2 cellular contexts compared by ENCODE assay signal in genomic region chr4:2755821-2756690, GRCh38.
A peak's percentile ranks its signal among the peaks of the same experiment; 100 is the strongest.
TF ChIP-seq lines count a peak whose summit lies in the region.

TNIP2 (minus strand) TSS chr4:2756336; CDS start chr4:2756289, 47 bp downstream.

TF ChIP-seq in HCT116, 20 proteins besides CTCF, POLR2A, EP300 and RAD21:
- peak; percentile 3 for TF ChIP-seq YY1 (IDR thresholded peaks at IDR 0.05; ENCODE audit: extremely low read depth, insufficient replicate concordance, low read depth, low read length)
- TF ChIP-seq ATF3 (IDR thresholded peaks at IDR 0.05) = no peak
- TF ChIP-seq POLR2AphosphoS5 (IDR thresholded peaks at IDR 0.05; ENCODE audit: low read depth, low read length) = peak; percentile 82
- peak; percentile 92; the same call in 1 of the 2 replicates for TF ChIP-seq ZFX (IDR thresholded peaks at IDR 0.05)

TF ChIP-seq in GM12878, 131 proteins besides CTCF, POLR2A, EP300 and RAD21 (continues in another document):
- TF ChIP-seq CEBPZ (IDR thresholded peaks at IDR 0.05; ENCODE audit: low read depth, low read length) = no peak
- TF ChIP-seq, protein P1, sequence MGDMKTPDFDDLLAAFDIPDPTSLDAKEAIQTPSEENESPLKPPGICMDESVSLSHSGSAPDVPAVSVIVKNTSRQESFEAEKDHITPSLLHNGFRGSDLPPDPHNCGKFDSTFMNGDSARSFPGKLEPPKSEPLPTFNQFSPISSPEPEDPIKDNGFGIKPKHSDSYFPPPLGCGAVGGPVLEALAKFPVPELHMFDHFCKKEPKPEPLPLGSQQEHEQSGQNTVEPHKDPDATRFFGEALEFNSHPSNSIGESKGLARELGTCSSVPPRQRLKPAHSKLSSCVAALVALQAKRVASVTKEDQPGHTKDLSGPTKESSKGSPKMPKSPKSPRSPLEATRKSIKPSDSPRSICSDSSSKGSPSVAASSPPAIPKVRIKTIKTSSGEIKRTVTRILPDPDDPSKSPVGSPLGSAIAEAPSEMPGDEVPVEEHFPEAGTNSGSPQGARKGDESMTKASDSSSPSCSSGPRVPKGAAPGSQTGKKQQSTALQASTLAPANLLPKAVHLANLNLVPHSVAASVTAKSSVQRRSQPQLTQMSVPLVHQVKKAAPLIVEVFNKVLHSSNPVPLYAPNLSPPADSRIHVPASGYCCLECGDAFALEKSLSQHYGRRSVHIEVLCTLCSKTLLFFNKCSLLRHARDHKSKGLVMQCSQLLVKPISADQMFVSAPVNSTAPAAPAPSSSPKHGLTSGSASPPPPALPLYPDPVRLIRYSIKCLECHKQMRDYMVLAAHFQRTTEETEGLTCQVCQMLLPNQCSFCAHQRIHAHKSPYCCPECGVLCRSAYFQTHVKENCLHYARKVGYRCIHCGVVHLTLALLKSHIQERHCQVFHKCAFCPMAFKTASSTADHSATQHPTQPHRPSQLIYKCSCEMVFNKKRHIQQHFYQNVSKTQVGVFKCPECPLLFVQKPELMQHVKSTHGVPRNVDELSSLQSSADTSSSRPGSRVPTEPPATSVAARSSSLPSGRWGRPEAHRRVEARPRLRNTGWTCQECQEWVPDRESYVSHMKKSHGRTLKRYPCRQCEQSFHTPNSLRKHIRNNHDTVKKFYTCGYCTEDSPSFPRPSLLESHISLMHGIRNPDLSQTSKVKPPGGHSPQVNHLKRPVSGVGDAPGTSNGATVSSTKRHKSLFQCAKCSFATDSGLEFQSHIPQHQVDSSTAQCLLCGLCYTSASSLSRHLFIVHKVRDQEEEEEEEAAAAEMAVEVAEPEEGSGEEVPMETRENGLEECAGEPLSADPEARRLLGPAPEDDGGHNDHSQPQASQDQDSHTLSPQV (IDR thresholded peaks at IDR 0.05) = 0 out of 2 replicates have a peak, but pooled peaks have one; percentile 50
- TF ChIP-seq YY1 (IDR thresholded peaks at IDR 0.05; ENCODE audit: low read depth, low read length) = 0 out of 2 replicates have a peak, but pooled peaks have one; percentile 17
- TF ChIP-seq EGR1 (IDR thresholded peaks at IDR 0.05; ENCODE audit: borderline replicate concordance in 1 of 2, low read depth in 2 of 2, low read length in 2 of 2) = peak in 1 of 2 experiments; percentile 26; a peak in 1 of 3 replicates
- TF ChIP-seq ZNF274 (IDR thresholded peaks at IDR 0.05; ENCODE audit: insufficient read depth, insufficient read length) = no peak
- no peak for TF ChIP-seq CBX3 (IDR thresholded peaks at IDR 0.05; ENCODE audit: borderline replicate concordance, low read depth)
- TF ChIP-seq MYC (IDR thresholded peaks at IDR 0.05; ENCODE audit: insufficient read depth, insufficient read length, insufficient replicate concordance, low read length, severe bottlenecking) = no peak
- TF ChIP-seq RELA (IDR thresholded peaks at IDR 0.05; ENCODE audit: borderline replicate concordance, partially characterized antibody) = no peak
- TF ChIP-seq CBX5 (IDR thresholded peaks at IDR 0.05; ENCODE audit: low read depth) = no peak
- TF ChIP-seq SIN3A (IDR thresholded peaks at IDR 0.05; ENCODE audit: low read depth, low read length) = 0 out of 2 replicates have a peak, but pooled peaks have one; percentile 25
- TF ChIP-seq, protein P2, sequence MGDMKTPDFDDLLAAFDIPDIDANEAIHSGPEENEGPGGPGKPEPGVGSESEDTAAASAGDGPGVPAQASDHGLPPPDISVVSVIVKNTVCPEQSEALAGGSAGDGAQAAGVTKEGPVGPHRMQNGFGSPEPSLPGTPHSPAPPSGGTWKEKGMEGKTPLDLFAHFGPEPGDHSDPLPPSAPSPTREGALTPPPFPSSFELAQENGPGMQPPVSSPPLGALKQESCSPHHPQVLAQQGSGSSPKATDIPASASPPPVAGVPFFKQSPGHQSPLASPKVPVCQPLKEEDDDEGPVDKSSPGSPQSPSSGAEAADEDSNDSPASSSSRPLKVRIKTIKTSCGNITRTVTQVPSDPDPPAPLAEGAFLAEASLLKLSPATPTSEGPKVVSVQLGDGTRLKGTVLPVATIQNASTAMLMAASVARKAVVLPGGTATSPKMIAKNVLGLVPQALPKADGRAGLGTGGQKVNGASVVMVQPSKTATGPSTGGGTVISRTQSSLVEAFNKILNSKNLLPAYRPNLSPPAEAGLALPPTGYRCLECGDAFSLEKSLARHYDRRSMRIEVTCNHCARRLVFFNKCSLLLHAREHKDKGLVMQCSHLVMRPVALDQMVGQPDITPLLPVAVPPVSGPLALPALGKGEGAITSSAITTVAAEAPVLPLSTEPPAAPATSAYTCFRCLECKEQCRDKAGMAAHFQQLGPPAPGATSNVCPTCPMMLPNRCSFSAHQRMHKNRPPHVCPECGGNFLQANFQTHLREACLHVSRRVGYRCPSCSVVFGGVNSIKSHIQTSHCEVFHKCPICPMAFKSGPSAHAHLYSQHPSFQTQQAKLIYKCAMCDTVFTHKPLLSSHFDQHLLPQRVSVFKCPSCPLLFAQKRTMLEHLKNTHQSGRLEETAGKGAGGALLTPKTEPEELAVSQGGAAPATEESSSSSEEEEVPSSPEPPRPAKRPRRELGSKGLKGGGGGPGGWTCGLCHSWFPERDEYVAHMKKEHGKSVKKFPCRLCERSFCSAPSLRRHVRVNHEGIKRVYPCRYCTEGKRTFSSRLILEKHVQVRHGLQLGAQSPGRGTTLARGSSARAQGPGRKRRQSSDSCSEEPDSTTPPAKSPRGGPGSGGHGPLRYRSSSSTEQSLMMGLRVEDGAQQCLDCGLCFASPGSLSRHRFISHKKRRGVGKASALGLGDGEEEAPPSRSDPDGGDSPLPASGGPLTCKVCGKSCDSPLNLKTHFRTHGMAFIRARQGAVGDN (IDR thresholded peaks at IDR 0.05) = peak; percentile 79
- peak; percentile 52; the same call in 1 of the 2 replicates for TF ChIP-seq MXI1 (IDR thresholded peaks at IDR 0.05; ENCODE audit: low read depth, low read length)
- TF ChIP-seq ETV6 (conservative IDR thresholded peaks at IDR 0.05 in 1 of 2, IDR thresholded peaks at IDR 0.05 in 1 of 2; ENCODE audit: borderline replicate concordance in 1 of 2, low read depth in 1 of 2) = peak in 1 of 2 experiments; percentile 74; a peak in 3 of 4 replicates
- TF ChIP-seq NFIC (IDR thresholded peaks at IDR 0.05; ENCODE audit: low read depth, low read length) = no peak
- TF ChIP-seq RUNX3 (IDR thresholded peaks at IDR 0.05; ENCODE audit: low read length) = no peak
- TF ChIP-seq NR2F1 (conservative IDR thresholded peaks at IDR 0.05) = peak; percentile 73
- TF ChIP-seq EZH2 (IDR thresholded peaks at IDR 0.05; ENCODE audit: borderline replicate concordance, control insufficient read depth, low read depth, low read length) = no peak
- TF ChIP-seq ZNF622 (IDR thresholded peaks at IDR 0.05) = no peak
- TF ChIP-seq, protein P3, sequence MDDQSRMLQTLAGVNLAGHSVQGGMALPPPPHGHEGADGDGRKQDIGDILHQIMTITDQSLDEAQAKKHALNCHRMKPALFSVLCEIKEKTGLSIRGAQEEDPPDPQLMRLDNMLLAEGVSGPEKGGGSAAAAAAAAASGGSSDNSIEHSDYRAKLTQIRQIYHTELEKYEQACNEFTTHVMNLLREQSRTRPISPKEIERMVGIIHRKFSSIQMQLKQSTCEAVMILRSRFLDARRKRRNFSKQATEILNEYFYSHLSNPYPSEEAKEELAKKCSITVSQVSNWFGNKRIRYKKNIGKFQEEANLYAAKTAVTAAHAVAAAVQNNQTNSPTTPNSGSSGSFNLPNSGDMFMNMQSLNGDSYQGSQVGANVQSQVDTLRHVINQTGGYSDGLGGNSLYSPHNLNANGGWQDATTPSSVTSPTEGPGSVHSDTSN (IDR thresholded peaks at IDR 0.05; ENCODE audit: insufficient replicate concordance, low read depth, low read length) = no peak
- no peak for TF ChIP-seq IRF4 (IDR thresholded peaks at IDR 0.05; ENCODE audit: low read depth, low read length)
- no peak for TF ChIP-seq EED (IDR thresholded peaks at IDR 0.05; ENCODE audit: low read depth)
- TF ChIP-seq RBBP5 (conservative IDR thresholded peaks at IDR 0.05) = no peak
- peak; percentile 80 for TF ChIP-seq KLF5 (IDR thresholded peaks at IDR 0.05; ENCODE audit: partially characterized antibody)
- TF ChIP-seq NFXL1 (IDR thresholded peaks at IDR 0.05; ENCODE audit: borderline replicate concordance) = no peak
- no peak for TF ChIP-seq ESRRA (IDR thresholded peaks at IDR 0.05; ENCODE audit: low read length)
- TF ChIP-seq YBX1 (IDR thresholded peaks at IDR 0.05) = no peak
- no peak for TF ChIP-seq ZNF384 (IDR thresholded peaks at IDR 0.05; ENCODE audit: borderline replicate concordance, low read depth, low read length)
- TF ChIP-seq BHLHE40 (IDR thresholded peaks at IDR 0.05; ENCODE audit: borderline replicate concordance in 1 of 2, low read depth in 2 of 2, low read length in 1 of 2) = peak in 1 of 2 experiments; percentile 70; a peak in 2 of 4 replicates
- no peak for TF ChIP-seq BRCA1 (IDR thresholded peaks at IDR 0.05; ENCODE audit: low read depth, low read length)
- no peak for TF ChIP-seq CHD4 (IDR thresholded peaks at IDR 0.05)
- TF ChIP-seq SMARCA5 (IDR thresholded peaks at IDR 0.05) = peak; percentile 86
- peak; percentile 89 for TF ChIP-seq BACH1 (IDR thresholded peaks at IDR 0.05; ENCODE audit: borderline replicate concordance)
- TF ChIP-seq TAF1 (IDR thresholded peaks at IDR 0.05; ENCODE audit: borderline replicate concordance, low read depth, low read length) = peak; percentile 58; the same call in 1 of the 2 replicates
- no peak for TF ChIP-seq KDM1A (IDR thresholded peaks at IDR 0.05; ENCODE audit: borderline replicate concordance)
- peak; percentile 98 for TF ChIP-seq IKZF1 (conservative IDR thresholded peaks at IDR 0.05)
- no peak for TF ChIP-seq RFX5 (IDR thresholded peaks at IDR 0.05; ENCODE audit: low read depth, low read length)
- peak; percentile 41; the same call in 1 of the 2 replicates for TF ChIP-seq TCF12 (IDR thresholded peaks at IDR 0.05; ENCODE audit: low read depth, low read length)
- TF ChIP-seq CHD2 (IDR thresholded peaks at IDR 0.05; ENCODE audit: borderline replicate concordance, low read depth, low read length) = no peak
- TF ChIP-seq, protein P4, sequence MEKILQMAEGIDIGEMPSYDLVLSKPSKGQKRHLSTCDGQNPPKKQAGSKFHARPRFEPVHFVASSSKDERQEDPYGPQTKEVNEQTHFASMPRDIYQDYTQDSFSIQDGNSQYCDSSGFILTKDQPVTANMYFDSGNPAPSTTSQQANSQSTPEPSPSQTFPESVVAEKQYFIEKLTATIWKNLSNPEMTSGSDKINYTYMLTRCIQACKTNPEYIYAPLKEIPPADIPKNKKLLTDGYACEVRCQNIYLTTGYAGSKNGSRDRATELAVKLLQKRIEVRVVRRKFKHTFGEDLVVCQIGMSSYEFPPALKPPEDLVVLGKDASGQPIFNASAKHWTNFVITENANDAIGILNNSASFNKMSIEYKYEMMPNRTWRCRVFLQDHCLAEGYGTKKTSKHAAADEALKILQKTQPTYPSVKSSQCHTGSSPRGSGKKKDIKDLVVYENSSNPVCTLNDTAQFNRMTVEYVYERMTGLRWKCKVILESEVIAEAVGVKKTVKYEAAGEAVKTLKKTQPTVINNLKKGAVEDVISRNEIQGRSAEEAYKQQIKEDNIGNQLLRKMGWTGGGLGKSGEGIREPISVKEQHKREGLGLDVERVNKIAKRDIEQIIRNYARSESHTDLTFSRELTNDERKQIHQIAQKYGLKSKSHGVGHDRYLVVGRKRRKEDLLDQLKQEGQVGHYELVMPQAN (conservative IDR thresholded peaks at IDR 0.05) = peak; percentile 96
- peak; percentile 89; the same call in 1 of the 2 replicates for TF ChIP-seq RB1 (IDR thresholded peaks at IDR 0.05; ENCODE audit: borderline replicate concordance)
- peak; percentile 100 for TF ChIP-seq LARP7 (IDR thresholded peaks at IDR 0.05)
- no peak for TF ChIP-seq HDGF (IDR thresholded peaks at IDR 0.05)
- no peak for TF ChIP-seq SUZ12 (IDR thresholded peaks at IDR 0.05; ENCODE audit: unreplicated experiment)
- TF ChIP-seq MTA2 (IDR thresholded peaks at IDR 0.05; ENCODE audit: low read depth) = no peak
- TF ChIP-seq GATAD2B (conservative IDR thresholded peaks at IDR 0.05; ENCODE audit: low read depth) = peak; percentile 99
- TF ChIP-seq, protein P5, sequence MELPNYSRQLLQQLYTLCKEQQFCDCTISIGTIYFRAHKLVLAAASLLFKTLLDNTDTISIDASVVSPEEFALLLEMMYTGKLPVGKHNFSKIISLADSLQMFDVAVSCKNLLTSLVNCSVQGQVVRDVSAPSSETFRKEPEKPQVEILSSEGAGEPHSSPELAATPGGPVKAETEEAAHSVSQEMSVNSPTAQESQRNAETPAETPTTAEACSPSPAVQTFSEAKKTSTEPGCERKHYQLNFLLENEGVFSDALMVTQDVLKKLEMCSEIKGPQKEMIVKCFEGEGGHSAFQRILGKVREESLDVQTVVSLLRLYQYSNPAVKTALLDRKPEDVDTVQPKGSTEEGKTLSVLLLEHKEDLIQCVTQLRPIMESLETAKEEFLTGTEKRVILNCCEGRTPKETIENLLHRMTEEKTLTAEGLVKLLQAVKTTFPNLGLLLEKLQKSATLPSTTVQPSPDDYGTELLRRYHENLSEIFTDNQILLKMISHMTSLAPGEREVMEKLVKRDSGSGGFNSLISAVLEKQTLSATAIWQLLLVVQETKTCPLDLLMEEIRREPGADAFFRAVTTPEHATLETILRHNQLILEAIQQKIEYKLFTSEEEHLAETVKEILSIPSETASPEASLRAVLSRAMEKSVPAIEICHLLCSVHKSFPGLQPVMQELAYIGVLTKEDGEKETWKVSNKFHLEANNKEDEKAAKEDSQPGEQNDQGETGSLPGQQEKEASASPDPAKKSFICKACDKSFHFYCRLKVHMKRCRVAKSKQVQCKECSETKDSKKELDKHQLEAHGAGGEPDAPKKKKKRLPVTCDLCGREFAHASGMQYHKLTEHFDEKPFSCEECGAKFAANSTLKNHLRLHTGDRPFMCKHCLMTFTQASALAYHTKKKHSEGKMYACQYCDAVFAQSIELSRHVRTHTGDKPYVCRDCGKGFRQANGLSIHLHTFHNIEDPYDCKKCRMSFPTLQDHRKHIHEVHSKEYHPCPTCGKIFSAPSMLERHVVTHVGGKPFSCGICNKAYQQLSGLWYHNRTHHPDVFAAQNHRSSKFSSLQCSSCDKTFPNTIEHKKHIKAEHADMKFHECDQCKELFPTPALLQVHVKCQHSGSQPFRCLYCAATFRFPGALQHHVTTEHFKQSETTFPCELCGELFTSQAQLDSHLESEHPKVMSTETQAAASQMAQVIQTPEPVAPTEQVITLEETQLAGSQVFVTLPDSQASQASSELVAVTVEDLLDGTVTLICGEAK (IDR thresholded peaks at IDR 0.05; ENCODE audit: borderline replicate concordance) = no peak
